Comparison of ENCODE assay signal across 7 cellular contexts in the genomic region with DNA sequence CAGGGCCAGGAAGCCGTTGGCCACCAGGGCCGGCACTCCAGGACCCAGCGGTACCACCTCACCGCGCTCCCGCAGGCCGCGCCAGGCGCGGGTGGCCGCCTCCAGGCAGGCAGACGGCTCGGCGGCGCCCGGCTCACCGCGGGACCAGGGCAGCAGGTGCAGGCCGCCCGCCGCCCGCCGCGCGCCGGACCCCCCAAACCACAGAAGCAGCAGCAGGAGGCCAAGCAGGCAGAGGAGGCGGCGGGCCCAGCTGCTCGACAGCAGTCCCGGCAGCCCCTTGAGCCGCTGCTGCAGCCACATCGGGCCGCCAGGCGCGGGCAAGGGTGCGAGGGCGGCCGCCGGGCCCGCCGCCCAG. TPM values are rescaled to one million over a fixed set of nuclear protein-coding genes. Genes with fewer than 3 reads are reported as not detected.
DNase-seq lines count a peak whose midpoint lies in the region; ATAC-seq, FAIRE-seq and TF ChIP-seq lines count a peak whose summit lies in the region.

No MANE protein-coding gene starts in this region.

- dilution Hi-C loops in keratinocyte (cut with MboI; ENCODE audit: extremely low pct_ligation_motif_present, low sequenced_read_pairs), result no loop called here

- peaks cover 34% of the 10 kb centered on the region for H3K79me2 ChIP-seq in keratinocyte (ENCODE audit: control insufficient read depth, insufficient read depth, low read length)

- H3K9ac ChIP-seq in keratinocyte (ENCODE audit: control insufficient read depth, extremely low read depth, insufficient read depth, low read length), result peak overlapping the region; percentile 52

- H3K4me1 ChIP-seq in keratinocyte (ENCODE audit: control insufficient read depth, extremely low read depth, insufficient read depth, low read length) (peaks cover 29% of the 10 kb centered on the region), upper lobe of left lung (peaks cover 41 to 62% (median 59%) of the 10 kb centered on the region in 4 donors)

- no peak for TF ChIP-seq POLR2A in upper lobe of left lung (IDR thresholded peaks at IDR 0.05)

- ATAC-seq in GM19035 (IDR thresholded peaks at IDR 0.05; ENCODE audit: unreplicated experiment) (peak; percentile 26), HG03039 (IDR thresholded peaks at IDR 0.05; ENCODE audit: unreplicated experiment) (peak; percentile 27), upper lobe of left lung (ENCODE audit: low FRiP score in 2 of 2) (no peak)
- ATAC-seq in activated T-cell treated with anti-CD3 and anti-CD28 coated beads, Interleukin-2, amount 50 U/mL, for 72 hours (replicated peaks in 1 of 2), result peak; percentile 39 to 51

- H3K27ac Mint-ChIP-seq in activated T-cell treated with anti-CD3 and anti-CD28 coated beads, Interleukin-2, amount 50 U/mL, for 72 hours, result no peak overlapping the region

- H4K20me1 ChIP-seq in keratinocyte (ENCODE audit: control insufficient read depth, extremely low read depth, insufficient read depth, low read length), result peaks cover 3% of the 10 kb centered on the region

- TF ChIP-seq CTCF in keratinocyte (optimal IDR thresholded peaks at IDR 0.05 in 1 of 3, IDR thresholded peaks at IDR 0.05 in 1 of 3, conservative IDR thresholded peaks at IDR 0.05 in 1 of 3; ENCODE audit: extremely low read depth in 1 of 3, insufficient read depth in 2 of 3, low read length in 3 of 3), result no peak
- peak in 1 of 6 experiments; percentile 30 for TF ChIP-seq CTCF in upper lobe of left lung (IDR thresholded peaks at IDR 0.05)

- H3K4me2 ChIP-seq in keratinocyte (ENCODE audit: control insufficient read depth, extremely low read depth, insufficient read depth, low read depth, low read length), result no peak overlapping the region

- DNase-seq in activated T-cell treated with anti-CD3 and anti-CD28 coated beads, Interleukin-2, amount 50 U/mL, for 72 hours, result no peak
- DNase-seq in keratinocyte (ENCODE audit: low read depth, low spot score) (no peak), upper lobe of left lung (peak; percentile 31 to 91), D341Med (ENCODE audit: low spot score) (no peak), NCI-H187 (lab: John Stamatoyannopoulos, UW) (no peak)

- H3K4me1 Mint-ChIP-seq in activated T-cell treated with anti-CD3 and anti-CD28 coated beads, Interleukin-2, amount 50 U/mL, for 72 hours (ENCODE audit: low read depth), result peaks cover 44% of the 10 kb centered on the region

- H3K9me3 ChIP-seq in keratinocyte (ENCODE audit: control insufficient read depth, low read depth, low read length) (no peaks in the 10 kb centered on the region), upper lobe of left lung (no peaks in the 10 kb centered on the region)

- H3K36me3 ChIP-seq in keratinocyte (ENCODE audit: control insufficient read depth in 2 of 2, extremely low read depth in 1 of 2, insufficient read depth in 2 of 2, low read length in 2 of 2) (peaks cover 8 to 11% of the 10 kb centered on the region in 2 experiments), upper lobe of left lung (peaks cover 7 to 28% (median 25%) of the 10 kb centered on the region in 4 donors)

- no peaks in the 10 kb centered on the region for H3K27me3 ChIP-seq in keratinocyte (ENCODE audit: control insufficient read depth, extremely low read depth, insufficient read depth, low read length)
- H3K27me3 ChIP-seq in upper lobe of left lung, result no peaks in the 10 kb centered on the region

- no peaks in the 10 kb centered on the region for H3K9me3 Mint-ChIP-seq in activated T-cell treated with anti-CD3 and anti-CD28 coated beads, Interleukin-2, amount 50 U/mL, for 72 hours

- H3K4me3 ChIP-seq in keratinocyte (ENCODE audit: control insufficient read depth in 2 of 3, extremely low read depth in 1 of 3, insufficient read depth in 2 of 3, low read depth in 1 of 3, low read length in 3 of 3) (peak overlapping the region; percentile 42 to 49 (median 44)), upper lobe of left lung (peak overlapping the region; percentile 62 to 99 (median 78))

- no peaks in the 10 kb centered on the region for H3K27me3 Mint-ChIP-seq in activated T-cell treated with anti-CD3 and anti-CD28 coated beads, Interleukin-2, amount 50 U/mL, for 72 hours (ENCODE audit: low read depth)

- peak overlapping the region; percentile 39 to 83 for H3K4me3 Mint-ChIP-seq in activated T-cell treated with anti-CD3 and anti-CD28 coated beads, Interleukin-2, amount 50 U/mL, for 72 hours

- H3K9me1 ChIP-seq in keratinocyte (ENCODE audit: control insufficient read depth, extremely low read depth, insufficient read depth, low read length), result peaks cover 4% of the 10 kb centered on the region

- WGBS in upper lobe of left lung, 2 donors, result 0% methylated on average over 1 of the region's 41 CpGs; no CpG with 5 or more reads in 1 of the 2 donors

- H3K27ac ChIP-seq in keratinocyte (ENCODE audit: control insufficient read depth, insufficient read depth, low read length), result no peak overlapping the region
- peak overlapping the region in 2 of 4 donors; percentile 68 to 90 for H3K27ac ChIP-seq in upper lobe of left lung

- FAIRE-seq in keratinocyte (lab: Jason Lieb, UNC), result no peak

- H3K36me3 Mint-ChIP-seq in activated T-cell treated with anti-CD3 and anti-CD28 coated beads, Interleukin-2, amount 50 U/mL, for 72 hours (ENCODE audit: insufficient read depth in 2 of 2), result peaks cover 3 to 9% of the 10 kb centered on the region in 2 donors

- no peak for TF ChIP-seq EP300 in upper lobe of left lung (IDR thresholded peaks at IDR 0.05)

- no peak overlapping the region for H2AFZ ChIP-seq in keratinocyte (ENCODE audit: control insufficient read depth, low read length)

RNA-seq across cellular contexts. Expression of gene KIAA2013, which starts 0.3 kb away (rescaled TPM):
- 10 to 100 TPM; 25.3 to 26.9 TPM for total RNA-seq in activated T-cell treated with anti-CD3 and anti-CD28 coated beads, Interleukin-2, amount 50 U/mL, for 72 hours
- 26.7 to 51.9 TPM (median 31.1 TPM) in 3 replicates for polyA plus RNA-seq in keratinocyte
- polyA plus RNA-seq in keratinocyte (2011; ENCODE audit: low read depth), result 6.4 TPM
- 22.1 and 39.3 TPM in 2 replicates for polyA plus RNA-seq in keratinocyte (2011; cell fraction: cytosol; rRNA removed)
- 44.4 and 60.1 TPM in 2 replicates for polyA plus RNA-seq in keratinocyte (2011; cell fraction: nucleus; rRNA removed)
- 24.0 and 28.6 TPM in 2 replicates for polyA plus RNA-seq in keratinocyte (2012; ENCODE audit: low replicate concordance)
- polyA minus RNA-seq in keratinocyte, result 28.2 to 45.5 TPM (median 41.5 TPM) in 3 replicates
- 71.7 TPM for polyA minus RNA-seq in keratinocyte (2011; cell fraction: cytosol; rRNA and poly(A)+ RNA removed)
- polyA minus RNA-seq in keratinocyte (2011; cell fraction: nucleus; rRNA and poly(A)+ RNA removed), result 37.6 and 46.2 TPM in 2 replicates
- 10 to 100 TPM; 42.6 to 94.2 (median 58.7) TPM for total RNA-seq in upper lobe of left lung

RNA-seq across cellular contexts. Expression of gene PLOD1, which starts 8.6 kb away (rescaled TPM):
- total RNA-seq in activated T-cell treated with anti-CD3 and anti-CD28 coated beads, Interleukin-2, amount 50 U/mL, for 72 hours, result 10 to 100 TPM; 13.5 to 13.6 TPM
- 63.6 to 91.9 TPM (median 88.4 TPM) in 3 replicates for polyA plus RNA-seq in keratinocyte
- 10.6 TPM for polyA plus RNA-seq in keratinocyte (2011; ENCODE audit: low read depth)
- 32.3 and 52.5 TPM in 2 replicates for polyA plus RNA-seq in keratinocyte (2011; cell fraction: cytosol; rRNA removed)
- 112 and 138 TPM in 2 replicates for polyA plus RNA-seq in keratinocyte (2011; cell fraction: nucleus; rRNA removed)
- polyA plus RNA-seq in keratinocyte (2012; ENCODE audit: low replicate concordance), result 17.2 and 88.4 TPM in 2 replicates
- 77.4 to 137 TPM (median 96.6 TPM) in 3 replicates for polyA minus RNA-seq in keratinocyte
- 110 TPM for polyA minus RNA-seq in keratinocyte (2011; cell fraction: cytosol; rRNA and poly(A)+ RNA removed)
- polyA minus RNA-seq in keratinocyte (2011; cell fraction: nucleus; rRNA and poly(A)+ RNA removed), result 192 and 207 TPM in 2 replicates
- 10 to 100 TPM; 31.4 to 99.0 (median 52.8) TPM for total RNA-seq in upper lobe of left lung

RNA-seq across cellular contexts. Expression of gene MFN2, which starts 54.3 kb away (rescaled TPM):
- 10 to 100 TPM; 54.8 to 66.1 TPM for total RNA-seq in activated T-cell treated with anti-CD3 and anti-CD28 coated beads, Interleukin-2, amount 50 U/mL, for 72 hours
- 85.4 to 102 TPM (median 94.3 TPM) in 3 replicates for polyA plus RNA-seq in keratinocyte
- 44.3 TPM for polyA plus RNA-seq in keratinocyte (2011; ENCODE audit: low read depth)
- polyA plus RNA-seq in keratinocyte (2011; cell fraction: cytosol; rRNA removed), result 69.6 and 77.6 TPM in 2 replicates
- 125 and 133 TPM in 2 replicates for polyA plus RNA-seq in keratinocyte (2011; cell fraction: nucleus; rRNA removed)
- polyA plus RNA-seq in keratinocyte (2012; ENCODE audit: low replicate concordance), result 60.7 and 121 TPM in 2 replicates
- polyA minus RNA-seq in keratinocyte, result 118 to 135 TPM (median 122 TPM) in 3 replicates
- 69.6 TPM for polyA minus RNA-seq in keratinocyte (2011; cell fraction: cytosol; rRNA and poly(A)+ RNA removed)
- 60.4 and 91.8 TPM in 2 replicates for polyA minus RNA-seq in keratinocyte (2011; cell fraction: nucleus; rRNA and poly(A)+ RNA removed)
- total RNA-seq in upper lobe of left lung, result 10 to 100 TPM; 40.9 to 80.6 (median 71.0) TPM

Comparison
In these comparisons a context has a peak if more than half of its experiments do, and no peak if none do; other contexts are left out.
1. ATAC-seq: peak in GM19035 (single experiment), HG03039 (single experiment) and activated T-cell treated with anti-CD3 and anti-CD28 coated beads, Interleukin-2, amount 50 U/mL, for 72 hours (2 of 2); none in upper lobe of left lung (0 of 2).
2. DNase-seq: peak in upper lobe of left lung (2 of 2); none in activated T-cell treated with anti-CD3 and anti-CD28 coated beads, Interleukin-2, amount 50 U/mL, for 72 hours (0 of 2), keratinocyte (single experiment), D341Med (single experiment) and NCI-H187 (0 of 2).